In genomic region chr7:70355591-70356323, GRCh38 we compare ENCODE assay signal across 1 cellular context.
TF ChIP-seq lines count a peak whose summit lies in the region.

No MANE protein-coding gene starts in this region.

TF ChIP-seq in SK-N-SH treated with all-trans-retinoic acid at 6 μM for 48 hours, 23 proteins besides CTCF, POLR2A, EP300 and RAD21 (continued from another document):
- TF ChIP-seq CSRNP3 (CRISPR knock-in tag; IDR thresholded peaks at IDR 0.05) (no peak), PPARA (CRISPR knock-in tag; IDR thresholded peaks at IDR 0.05; ENCODE audit: borderline replicate concordance) (no peak), ARNTL (CRISPR knock-in tag; IDR thresholded peaks at IDR 0.05; ENCODE audit: borderline replicate concordance, low read depth) (no peak), ZFP30 (CRISPR knock-in tag; IDR thresholded peaks at IDR 0.05) (no peak), OSR1 (CRISPR knock-in tag; IDR thresholded peaks at IDR 0.05) (no peak), ZC3H10 (CRISPR knock-in tag; IDR thresholded peaks at IDR 0.05) (no peak), PATZ1 (CRISPR knock-in tag; IDR thresholded peaks at IDR 0.05; ENCODE audit: borderline replicate concordance) (no peak), SNAI2 (CRISPR knock-in tag; IDR thresholded peaks at IDR 0.05) (no peak), ZNF8 (CRISPR knock-in tag; IDR thresholded peaks at IDR 0.05) (no peak), ZFP3 (CRISPR knock-in tag; IDR thresholded peaks at IDR 0.05) (no peak), CREB5 (CRISPR knock-in tag; IDR thresholded peaks at IDR 0.05; ENCODE audit: low read depth) (no peak), ISL1 (CRISPR knock-in tag; IDR thresholded peaks at IDR 0.05) (no peak), POU6F1 (CRISPR knock-in tag; IDR thresholded peaks at IDR 0.05; ENCODE audit: borderline replicate concordance, low read depth) (no peak)
